Comparison of ENCODE assay signal across 24 cellular contexts in the genomic region with DNA sequence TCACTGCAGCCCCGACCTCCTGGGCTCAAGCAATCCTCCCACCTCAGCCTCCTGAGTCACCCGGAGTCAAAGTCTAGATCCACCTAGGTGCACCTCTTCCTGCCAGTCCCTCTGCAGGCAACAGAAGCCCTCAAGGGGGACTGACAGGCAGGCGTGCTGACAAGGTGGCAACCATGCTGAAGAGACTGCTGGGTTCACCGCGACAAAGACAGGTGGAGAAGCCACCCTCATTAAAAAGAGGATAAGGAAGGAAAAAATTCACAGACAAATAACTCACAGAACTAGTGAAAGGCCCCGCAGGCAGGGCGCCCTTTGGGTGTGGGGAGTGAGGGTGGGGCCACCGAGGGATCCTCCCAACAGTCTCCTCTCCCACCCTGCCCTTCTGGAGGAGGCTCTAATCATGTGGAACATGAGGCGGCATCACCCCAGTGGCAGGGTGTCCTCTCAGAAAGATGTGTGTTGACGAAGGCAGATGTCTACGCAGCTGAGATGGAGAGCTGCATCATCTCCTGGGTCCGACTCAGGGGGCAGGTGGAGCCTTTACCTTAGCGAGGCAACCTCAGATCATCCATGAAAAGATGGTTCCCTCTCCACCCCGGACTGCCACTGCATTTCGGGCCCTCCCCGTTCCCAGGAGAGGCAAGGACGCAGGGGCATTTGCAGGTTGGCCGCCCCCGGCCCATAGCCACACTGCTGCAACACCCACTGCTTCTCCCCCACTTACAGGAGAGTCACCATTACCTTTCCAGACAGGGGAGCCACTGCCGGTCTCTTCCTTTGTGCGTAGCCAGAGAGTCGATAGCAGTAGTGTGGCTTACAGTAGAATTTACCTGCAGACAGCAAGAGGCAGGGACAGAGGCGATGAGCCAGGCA.
DNase-seq lines count a peak whose midpoint lies in the region; ATAC-seq and TF ChIP-seq lines count a peak whose summit lies in the region.
"Had no signal": no experiment of that assay in that cellular context is flagged by ENCODE, and none has a peak within 500 bp of the region (broad histone marks: within the 10 kb centered on the region; RNA-seq: fewer than 3 reads in every experiment).

No MANE protein-coding gene starts in this region.

- peak overlapping the region; percentile 1 to 65 (median 39) for H3K4me3 ChIP-seq in dorsolateral prefrontal cortex
- no peak overlapping the region for H3K4me3 ChIP-seq in mucosa of rectum (ENCODE audit: low read length in 2 of 2)
- no peak overlapping the region for H3K4me3 ChIP-seq in MG63
- H3K4me3 ChIP-seq: K562, psoas muscle, thoracic aorta, uterus had no signal

- H3K9me3 ChIP-seq in mucosa of rectum (ENCODE audit: control insufficient read depth in 2 of 2, low read length in 2 of 2) (no peaks in the 10 kb centered on the region), MG63 (no peaks in the 10 kb centered on the region)
- H3K9me3 ChIP-seq: psoas muscle, thoracic aorta, uterus had no signal

- H3K9ac ChIP-seq in mucosa of rectum (ENCODE audit: low read depth in 1 of 2, low read length in 2 of 2) = peak overlapping the region in 1 of 2 donors; percentile 24

- intact Hi-C loops in dorsolateral prefrontal cortex (cut with DNase I) = loop anchor here in 1 of 2 donors (5.0 kb wide), 1 partner anchor 47 kb away; no protein-coding TSS in a partner anchor

- H3K27me3 ChIP-seq in dorsolateral prefrontal cortex (no peaks in the 10 kb centered on the region), mucosa of rectum (ENCODE audit: control insufficient read depth in 2 of 2, insufficient read depth in 2 of 2, low read length in 2 of 2) (no peaks in the 10 kb centered on the region), MG63 (no peaks in the 10 kb centered on the region)
- H3K27me3 ChIP-seq: uterus had no signal

- H3K36me3 ChIP-seq in mucosa of rectum (ENCODE audit: control insufficient read depth in 2 of 2, insufficient read depth in 2 of 2, low read length in 2 of 2) (peaks cover 46 to 48% of the 10 kb centered on the region in 2 donors), MG63 (peaks cover 61% of the 10 kb centered on the region)
- H3K36me3 ChIP-seq: uterus had no signal

- TF ChIP-seq CTCF in RWPE1 (conservative IDR thresholded peaks at IDR 0.05; ENCODE audit: low read depth) (no peak), dorsolateral prefrontal cortex (IDR thresholded peaks at IDR 0.05 in 54 of 56, conservative IDR thresholded peaks at IDR 0.05 in 2 of 56; ENCODE audit: low read depth in 1 of 56, partially characterized antibody in 56 of 56) (no peak)

- DNase-seq in RWPE1 (ENCODE audit: low spot score) = no peak
- DNase-seq in dorsolateral prefrontal cortex = no peak
- peak in 4 of 49 donors; percentile 31 to 74 (median 52) for DNase-seq in substantia nigra (lab: John Stamatoyannopoulos, UW)
- DNase-seq in SHP77 (lab: John Stamatoyannopoulos, UW) = no peak
- DNase-seq in MG63 = no peak
- DNase-seq: ACHN; activated gamma-delta T cell; activated T-cell treated with anti-CD3 and anti-CD28 coated beads, Interleukin-2, amount 50 U/mL, for 4 hours; dermis blood vessel endothelial cell; mesendoderm; naive B cell; NCI-H1105 treated with DMSO at 0.1 percent for 48 hours; NCI-H187 treated with DMSO at 0.1 percent for 48 hours; NCI-H524; NK-92 treated with Interleukin-12 subunit alpha and Interleukin-12 subunit beta, amount 100 ng/mL, for 24 hours; psoas muscle; stimulated activated naive CD4-positive, alpha-beta T cell treated with Interleukin-2 at 50 U/mL for 16 hours; T-helper 17 cell; uterus had no signal

- CTCF ChIA-PET in RWPE1 (lab: Yijun Ruan, JAX) = no interaction called here

- POLR2A ChIA-PET in RWPE1 (lab: Yijun Ruan, JAX; ENCODE audit: low non-redundant PET) = no interaction called here

- H3K27ac ChIP-seq in RWPE1 (0 out of 2 replicates have a peak overlapping the region, but pooled peaks have one; percentile 1), dorsolateral prefrontal cortex (peak overlapping the region; percentile 58 to 99 (median 97)), mucosa of rectum (ENCODE audit: low read depth in 2 of 2, low read length in 2 of 2) (peak overlapping the region; percentile 5 to 35), substantia nigra (ENCODE audit: low read depth, low read length, poor library complexity, severe bottlenecking) (peak overlapping the region; percentile 98)
- H3K27ac ChIP-seq: psoas muscle, thoracic aorta, uterus had no signal

- H3K4me1 ChIP-seq in mucosa of rectum (ENCODE audit: control insufficient read depth in 2 of 2, insufficient read depth in 2 of 2, low read length in 2 of 2) = peaks cover 29 to 51% of the 10 kb centered on the region in 2 donors
- H3K4me1 ChIP-seq: uterus had no signal

- no peak for ATAC-seq in HG02763 (IDR thresholded peaks at IDR 0.05; ENCODE audit: unreplicated experiment)
- ATAC-seq: activated T-cell treated with anti-CD3 and anti-CD28 coated beads, Interleukin-2, amount 50 U/mL, for 4 hours; K562; left lobe of liver; psoas muscle; T-helper 17 cell had no signal

Comparison
In these comparisons a context has a peak if more than half of its experiments do, and no peak if none do; other contexts are left out.
1. H3K27ac ChIP-seq: peak in every context shown above with its lines; median percentile 98 in substantia nigra; 97 in dorsolateral prefrontal cortex; 20 in mucosa of rectum; 1 in RWPE1.
2. H3K4me3 ChIP-seq: peak in dorsolateral prefrontal cortex (59 of 59); none in mucosa of rectum (0 of 2) and MG63 (single experiment).